ENCODE assay signal across 25 cellular contexts in genomic region chr7:72709909-72710308, GRCh38.
"Had no signal": no experiment of that assay in that cellular context is flagged by ENCODE, and none has a peak within 500 bp of the region (broad histone marks: within the 10 kb centered on the region; RNA-seq: fewer than 3 reads in every experiment).

No MANE protein-coding gene starts in this region.

- H3K27me3 ChIP-seq: hepatocyte, neutrophil, stomach, suprapubic skin, tibial nerve had no signal

- ATAC-seq: activated T-cell treated with anti-CD3 and anti-CD28 coated beads, Interleukin-2, amount 50 U/mL, for 72 hours; natural killer cell treated with Interleukin-12 subunit alpha and Interleukin-12 subunit beta and Interleukin-15 and Interleukin-18, amount 100 ng/mL, for 72 hours; sciatic nerve; stimulated activated memory B cell treated with anti-CD40 and anti-IgM and Interleukin-4, amounts not matched to agents 10 μg/mL and 1 μg/mL and 100 μg/mL, for 72 hours had no signal

- H3K79me2 ChIP-seq: hepatocyte had no signal

- H2AFZ ChIP-seq: hepatocyte had no signal

- H3K27ac ChIP-seq: neutrophil, stomach, suprapubic skin, tibial nerve had no signal

- H3K4me1 ChIP-seq: stomach, suprapubic skin, tibial nerve had no signal

- H3K4me1 Mint-ChIP-seq: activated naive CD4-positive, alpha-beta T cell treated with anti-CD3 and anti-CD28 coated beads, Interleukin-2, amount 10 ng/mL, durations not matched to agents 7 days and 5 days; stimulated activated memory B cell treated with anti-CD40 and anti-IgM and Interleukin-4, amounts not matched to agents 10 μg/mL and 1 μg/mL and 100 μg/mL, for 72 hours had no signal

- H3K36me3 ChIP-seq: neutrophil had no signal

- H3K4me3 ChIP-seq: hepatocyte, smooth muscle cell, stomach, suprapubic skin, tibial nerve had no signal

- DNase-seq: activated CD4-positive, alpha-beta memory T cell treated with anti-CD3 and anti-CD28 coated beads for 36 hours; activated CD4-positive, alpha-beta T cell treated with anti-CD3 and anti-CD28 coated beads for 48 hours; activated effector memory CD4-positive, alpha-beta T cell treated with Interleukin-2 at 50 U/mL for 16 hours; activated naive CD4-positive, alpha-beta T cell treated with anti-CD3 and anti-CD28 coated beads, Interleukin-2, amount 10 ng/mL, durations not matched to agents 7 days and 5 days; activated T-cell treated with anti-CD3 and anti-CD28 coated beads, Interleukin-2, amount 50 U/mL, for 72 hours; anterior cingulate cortex; caudate nucleus; dermis blood vessel endothelial cell; effector CD8-positive, alpha-beta T cell; erythroblast; foreskin melanocyte; midbrain; stimulated activated CD4-positive, alpha-beta T cell treated with anti-CD3 and anti-CD28 coated beads, Interleukin-15, amount 100 ng/mL, for 24 hours; stomach; T1000 had no signal

- H3K27me3 Mint-ChIP-seq: activated CD4-positive, alpha-beta memory T cell treated with anti-CD3 and anti-CD28 coated beads for 36 hours; activated naive CD4-positive, alpha-beta T cell treated with anti-CD3 and anti-CD28 coated beads, Interleukin-2, amount 10 ng/mL, durations not matched to agents 7 days and 5 days; brain; natural killer cell treated with Interleukin-12 subunit alpha and Interleukin-12 subunit beta and Interleukin-15 and Interleukin-18, amount 100 ng/mL, for 72 hours; stimulated activated memory B cell treated with anti-CD40 and anti-IgM and Interleukin-4, amounts not matched to agents 10 μg/mL and 1 μg/mL and 100 μg/mL, for 72 hours had no signal

- H3K4me2 ChIP-seq: hepatocyte, smooth muscle cell had no signal

- H3K4me3 Mint-ChIP-seq: activated CD4-positive, alpha-beta memory T cell treated with anti-CD3 and anti-CD28 coated beads for 36 hours; activated naive CD4-positive, alpha-beta T cell treated with anti-CD3 and anti-CD28 coated beads, Interleukin-2, amount 10 ng/mL, durations not matched to agents 7 days and 5 days; activated T-cell treated with anti-CD3 and anti-CD28 coated beads, Interleukin-2, amount 50 U/mL, for 72 hours; brain; natural killer cell treated with Interleukin-12 subunit alpha and Interleukin-12 subunit beta and Interleukin-15 and Interleukin-18, amount 100 ng/mL, for 72 hours; stimulated activated memory B cell treated with anti-CD40 and anti-IgM and Interleukin-4, amounts not matched to agents 10 μg/mL and 1 μg/mL and 100 μg/mL, for 72 hours; T-helper 1 cell treated with Interleukin-12 subunit alpha and Interleukin-12 subunit beta and Interleukin-4 antibody, amounts not matched to agents 30 μg/mL and 1 μg/mL, for 36 hours had no signal

- H3K27ac Mint-ChIP-seq: activated CD4-positive, alpha-beta memory T cell treated with anti-CD3 and anti-CD28 coated beads for 36 hours; activated naive CD4-positive, alpha-beta T cell treated with anti-CD3 and anti-CD28 coated beads, Interleukin-2, amount 10 ng/mL, durations not matched to agents 7 days and 5 days; activated T-cell treated with anti-CD3 and anti-CD28 coated beads, Interleukin-2, amount 50 U/mL, for 72 hours; natural killer cell treated with Interleukin-12 subunit alpha and Interleukin-12 subunit beta and Interleukin-15 and Interleukin-18, amount 100 ng/mL, for 72 hours; stimulated activated memory B cell treated with anti-CD40 and anti-IgM and Interleukin-4, amounts not matched to agents 10 μg/mL and 1 μg/mL and 100 μg/mL, for 72 hours; T-helper 1 cell treated with Interleukin-12 subunit alpha and Interleukin-12 subunit beta and Interleukin-4 antibody, amounts not matched to agents 30 μg/mL and 1 μg/mL, for 36 hours had no signal

- H3K9me3 ChIP-seq: neutrophil, stomach, suprapubic skin, tibial nerve had no signal
